33 cellular contexts compared by ENCODE assay signal in genomic region chrX:113422323-113422722, GRCh38.
"Had no signal": no experiment of that assay in that cellular context is flagged by ENCODE, and none has a peak within 500 bp of the region (broad histone marks: within the 10 kb centered on the region; RNA-seq: fewer than 3 reads in every experiment).

No MANE protein-coding gene starts in this region.

- H3K9me3 ChIP-seq: ascending aorta, colonic mucosa had no signal

- H3K27ac ChIP-seq: ascending aorta, breast epithelium, cardiac muscle cell, colonic mucosa, dorsolateral prefrontal cortex, WERI-Rb-1 had no signal

- H3K27ac Mint-ChIP-seq: activated CD4-positive, alpha-beta memory T cell treated with anti-CD3 and anti-CD28 coated beads for 36 hours; activated CD4-positive, alpha-beta T cell treated with anti-CD3 and anti-CD28 coated beads for 36 hours; activated CD4-positive, alpha-beta T cell treated with anti-CD3 and anti-CD28 coated beads, Interleukin-2, amount 10 ng/mL, durations not matched to agents 24 days and 14 days; activated CD8-positive, alpha-beta memory T cell treated with anti-CD3 and anti-CD28 coated beads, Interleukin-2, amount 10 ng/mL, durations not matched to agents 7 days and 5 days; activated CD8-positive, alpha-beta T cell treated with anti-CD3 and anti-CD28 coated beads, Interleukin-2, amount 10 ng/mL, durations not matched to agents 7 days and 5 days; activated naive CD4-positive, alpha-beta T cell treated with anti-CD3 and anti-CD28 coated beads, Interleukin-2, amount 10 ng/mL, durations not matched to agents 7 days and 5 days; activated naive CD4-positive, alpha-beta T cell treated with anti-CD3 and anti-CD28 coated beads, Interleukin-2, amount 50 U/mL, for 72 hours; activated naive CD8-positive, alpha-beta T cell treated with anti-CD3 and anti-CD28 coated beads, Interleukin-2, amount 10 ng/mL, durations not matched to agents 7 days and 5 days; activated T-cell treated with anti-CD3 and anti-CD28 coated beads, Interleukin-2, amount 50 U/mL, for 72 hours; brain; endodermal cell; T-cell; T-helper 1 cell treated with Interleukin-12 subunit alpha and Interleukin-12 subunit beta and Interleukin-4 antibody, amounts not matched to agents 30 μg/mL and 1 μg/mL, for 36 hours had no signal

- H3K4me3 Mint-ChIP-seq: activated CD4-positive, alpha-beta memory T cell treated with anti-CD3 and anti-CD28 coated beads for 36 hours; activated CD4-positive, alpha-beta T cell treated with anti-CD3 and anti-CD28 coated beads for 36 hours; activated CD4-positive, alpha-beta T cell treated with anti-CD3 and anti-CD28 coated beads, Interleukin-2, amount 10 ng/mL, durations not matched to agents 24 days and 14 days; activated CD8-positive, alpha-beta memory T cell treated with anti-CD3 and anti-CD28 coated beads, Interleukin-2, amount 10 ng/mL, durations not matched to agents 7 days and 5 days; activated CD8-positive, alpha-beta T cell treated with anti-CD3 and anti-CD28 coated beads, Interleukin-2, amount 10 ng/mL, durations not matched to agents 7 days and 5 days; activated naive CD4-positive, alpha-beta T cell treated with anti-CD3 and anti-CD28 coated beads, Interleukin-2, amount 10 ng/mL, durations not matched to agents 7 days and 5 days; activated naive CD8-positive, alpha-beta T cell treated with anti-CD3 and anti-CD28 coated beads, Interleukin-2, amount 10 ng/mL, durations not matched to agents 7 days and 5 days; activated T-cell treated with anti-CD3 and anti-CD28 coated beads, Interleukin-2, amount 50 U/mL, for 72 hours; brain; endodermal cell; T-cell; T-helper 1 cell treated with Interleukin-12 subunit alpha and Interleukin-12 subunit beta and Interleukin-4 antibody, amounts not matched to agents 30 μg/mL and 1 μg/mL, for 36 hours had no signal

- ATAC-seq: activated CD4-positive, alpha-beta T cell treated with anti-CD3 and anti-CD28 coated beads for 36 hours; activated CD8-positive, alpha-beta memory T cell treated with anti-CD3 and anti-CD28 coated beads, Interleukin-2, amount 10 ng/mL, durations not matched to agents 7 days and 5 days; activated CD8-positive, alpha-beta T cell treated with anti-CD3 and anti-CD28 coated beads, Interleukin-2, amount 10 ng/mL, durations not matched to agents 7 days and 5 days; activated naive CD4-positive, alpha-beta T cell treated with anti-CD3 and anti-CD28 coated beads, Interleukin-2, amount 50 U/mL, for 72 hours; activated T-cell treated with anti-CD3 and anti-CD28 coated beads, Interleukin-2, amount 50 U/mL, for 72 hours; esophagus mucosa; T-cell had no signal

- H3K27me3 ChIP-seq: ascending aorta, cardiac muscle cell, colonic mucosa had no signal

- H3K36me3 ChIP-seq: ascending aorta, breast epithelium, cardiac muscle cell, colonic mucosa, WERI-Rb-1 had no signal

- H3K36me3 Mint-ChIP-seq: activated CD4-positive, alpha-beta memory T cell treated with anti-CD3 and anti-CD28 coated beads for 36 hours; activated CD8-positive, alpha-beta memory T cell treated with anti-CD3 and anti-CD28 coated beads, Interleukin-2, amount 10 ng/mL, durations not matched to agents 7 days and 5 days; activated naive CD4-positive, alpha-beta T cell treated with anti-CD3 and anti-CD28 coated beads, Interleukin-2, amount 10 ng/mL, durations not matched to agents 7 days and 5 days; activated naive CD4-positive, alpha-beta T cell treated with anti-CD3 and anti-CD28 coated beads, Interleukin-2, amount 50 U/mL, for 72 hours; activated naive CD8-positive, alpha-beta T cell treated with anti-CD3 and anti-CD28 coated beads, Interleukin-2, amount 10 ng/mL, durations not matched to agents 7 days and 5 days; brain; T-cell had no signal

- DNase-seq: activated CD4-positive, alpha-beta memory T cell treated with anti-CD3 and anti-CD28 coated beads for 36 hours; activated CD4-positive, alpha-beta T cell treated with anti-CD3 and anti-CD28 coated beads for 36 hours; activated CD4-positive, alpha-beta T cell treated with anti-CD3 and anti-CD28 coated beads, Interleukin-2, amount 10 ng/mL, durations not matched to agents 24 days and 14 days; activated CD4-positive, CD25-positive, alpha-beta regulatory T cell; activated CD4-positive, CD25-positive, alpha-beta regulatory T cell treated with anti-CD3 and anti-CD28 coated beads, Interleukin-2, amount 50 U/mL, for 72 hours; activated CD8-positive, alpha-beta memory T cell treated with anti-CD3 and anti-CD28 coated beads, Interleukin-2, amount 10 ng/mL, durations not matched to agents 7 days and 5 days; activated CD8-positive, alpha-beta memory T cell treated with anti-CD3 and anti-CD28 coated beads, Interleukin-2, amount 50 U/mL, for 4 hours; activated CD8-positive, alpha-beta T cell treated with anti-CD3 and anti-CD28 coated beads, Interleukin-2, amount 10 ng/mL, durations not matched to agents 7 days and 5 days; activated gamma-delta T cell; activated naive CD4-positive, alpha-beta T cell; activated naive CD4-positive, alpha-beta T cell treated with anti-CD3 and anti-CD28 coated beads, Interleukin-2, amount 10 ng/mL, durations not matched to agents 7 days and 5 days; activated naive CD8-positive, alpha-beta T cell treated with anti-CD3 and anti-CD28 coated beads, Interleukin-2, amount 10 ng/mL, durations not matched to agents 7 days and 5 days; activated T-cell treated with anti-CD3 and anti-CD28 coated beads, Interleukin-2, amount 50 U/mL, for 1 hour; activated T-cell treated with anti-CD3 and anti-CD28 coated beads, Interleukin-2, amount 50 U/mL, for 72 hours; central memory CD4-positive, alpha-beta T cell; cerebellar nuclear complex; colonic mucosa; dorsolateral prefrontal cortex; effector memory CD4-positive, alpha-beta T cell; endodermal cell; foreskin fibroblast; glutamatergic neuron; SW 1271; T-cell; T1000; WERI-Rb-1 had no signal

- H3K27me3 Mint-ChIP-seq: activated CD4-positive, alpha-beta memory T cell treated with anti-CD3 and anti-CD28 coated beads for 36 hours; activated CD4-positive, alpha-beta T cell treated with anti-CD3 and anti-CD28 coated beads for 36 hours; activated CD4-positive, alpha-beta T cell treated with anti-CD3 and anti-CD28 coated beads, Interleukin-2, amount 10 ng/mL, durations not matched to agents 24 days and 14 days; activated CD8-positive, alpha-beta memory T cell treated with anti-CD3 and anti-CD28 coated beads, Interleukin-2, amount 10 ng/mL, durations not matched to agents 7 days and 5 days; activated naive CD4-positive, alpha-beta T cell treated with anti-CD3 and anti-CD28 coated beads, Interleukin-2, amount 10 ng/mL, durations not matched to agents 7 days and 5 days; activated naive CD8-positive, alpha-beta T cell treated with anti-CD3 and anti-CD28 coated beads, Interleukin-2, amount 10 ng/mL, durations not matched to agents 7 days and 5 days had no signal

- H3K9me3 Mint-ChIP-seq: activated naive CD8-positive, alpha-beta T cell treated with anti-CD3 and anti-CD28 coated beads, Interleukin-2, amount 10 ng/mL, durations not matched to agents 7 days and 5 days; brain had no signal

- H3K4me1 ChIP-seq: ascending aorta, breast epithelium, colonic mucosa had no signal

- H3K4me1 Mint-ChIP-seq: activated CD4-positive, alpha-beta T cell treated with anti-CD3 and anti-CD28 coated beads for 36 hours; activated CD4-positive, alpha-beta T cell treated with anti-CD3 and anti-CD28 coated beads, Interleukin-2, amount 10 ng/mL, durations not matched to agents 24 days and 14 days; activated CD8-positive, alpha-beta memory T cell treated with anti-CD3 and anti-CD28 coated beads, Interleukin-2, amount 10 ng/mL, durations not matched to agents 7 days and 5 days; activated naive CD4-positive, alpha-beta T cell treated with anti-CD3 and anti-CD28 coated beads, Interleukin-2, amount 10 ng/mL, durations not matched to agents 7 days and 5 days; activated naive CD8-positive, alpha-beta T cell treated with anti-CD3 and anti-CD28 coated beads, Interleukin-2, amount 10 ng/mL, durations not matched to agents 7 days and 5 days; brain; T-cell had no signal

- H3K4me3 ChIP-seq: ascending aorta, breast epithelium, cardiac muscle cell, colonic mucosa, dorsolateral prefrontal cortex had no signal
